In genomic region chr5:177807265-177807664, GRCh38 we compare ENCODE assay signal across 1 cellular context. TPM values are rescaled to one million over a fixed set of nuclear protein-coding genes. Genes with fewer than 3 reads are reported as not detected.
"Had no signal": no experiment of that assay in that cellular context is flagged by ENCODE, and none has a peak within 500 bp of the region (broad histone marks: within the 10 kb centered on the region; RNA-seq: fewer than 3 reads in every experiment).

No MANE protein-coding gene starts in this region.

RNA-seq across cellular contexts. Expression of gene FAM153A, which starts 24.6 kb away (rescaled TPM):
- total RNA-seq: astrocyte had no signal
